Comparison of ENCODE assay signal across 25 cellular contexts in the genomic region with DNA sequence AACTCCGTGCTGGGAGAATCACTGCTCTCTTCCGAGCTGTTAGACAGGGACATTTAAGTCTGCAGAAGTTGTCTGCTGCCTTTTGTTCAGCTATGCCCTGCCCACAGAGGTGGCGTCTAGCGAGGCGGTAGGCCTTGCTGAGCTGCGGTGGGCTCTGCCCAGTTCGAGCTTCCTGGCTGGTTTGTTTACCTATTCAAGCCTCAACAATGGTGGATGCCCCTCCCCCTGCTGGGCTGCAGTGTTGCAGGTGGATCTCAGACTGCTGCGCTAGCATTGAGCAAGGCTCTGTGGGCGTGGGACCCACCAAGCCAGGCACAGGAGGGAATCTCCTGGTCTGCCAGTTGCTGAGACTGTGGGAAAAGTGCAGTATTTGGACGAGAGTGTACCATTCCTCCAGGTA.
"Had no signal": no experiment of that assay in that cellular context is flagged by ENCODE, and none has a peak within 500 bp of the region (broad histone marks: within the 10 kb centered on the region; RNA-seq: fewer than 3 reads in every experiment).

No MANE protein-coding gene starts in this region.

- ATAC-seq: activated CD4-positive, alpha-beta T cell treated with anti-CD3 and anti-CD28 coated beads for 36 hours; effector memory CD8-positive, alpha-beta T cell; left colon; mucosa of descending colon; right cardiac atrium had no signal

- DNase-seq: activated B cell treated with CpG ODN at 0.5 μM for 24 hours; activated CD4-positive, alpha-beta memory T cell treated with anti-CD3 and anti-CD28 coated beads for 36 hours; activated CD4-positive, alpha-beta T cell treated with anti-CD3 and anti-CD28 coated beads for 36 hours; activated naive CD4-positive, alpha-beta T cell treated with Interleukin-2 at 50 U/mL for 16 hours; activated naive CD8-positive, alpha-beta T cell treated with anti-CD3 and anti-CD28 coated beads for 36 hours; activated T-cell treated with anti-CD3 and anti-CD28 coated beads, Interleukin-2, amount 50 U/mL, for 48 hours; central memory CD4-positive, alpha-beta T cell; effector memory CD8-positive, alpha-beta T cell; glutamatergic neuron; hypothalamus; left colon; mesenchymal stem cell; mucosa of descending colon; nephron progenitor cell; nucleus accumbens; right cardiac atrium; stimulated activated CD4-positive, alpha-beta T cell treated with anti-CD3 and anti-CD28 coated beads, Interleukin-1b, Interleukin-23, amount 100 ng/mL, for 48 hours; substantia nigra; T-helper 9 cell; tibial artery had no signal

- H3K79me2 ChIP-seq: parathyroid adenoma had no signal

- H3K27ac ChIP-seq: esophagus muscularis mucosa, parathyroid adenoma, tibial artery had no signal

- H3K27me3 ChIP-seq: esophagus muscularis mucosa, tibial artery had no signal

- H3K9me3 ChIP-seq: mucosa of descending colon had no signal

- H3K4me3 ChIP-seq: esophagus muscularis mucosa, mucosa of descending colon, tibial artery had no signal

- H3K4me1 ChIP-seq: esophagus muscularis mucosa, parathyroid adenoma, tibial artery had no signal

- H3K36me3 ChIP-seq: esophagus muscularis mucosa, tibial artery had no signal

- FAIRE-seq: astrocyte, frontal cortex, islet of Langerhans had no signal

- H2AFZ ChIP-seq: parathyroid adenoma had no signal

- H3K9ac ChIP-seq: parathyroid adenoma had no signal
